In the genomic region with DNA sequence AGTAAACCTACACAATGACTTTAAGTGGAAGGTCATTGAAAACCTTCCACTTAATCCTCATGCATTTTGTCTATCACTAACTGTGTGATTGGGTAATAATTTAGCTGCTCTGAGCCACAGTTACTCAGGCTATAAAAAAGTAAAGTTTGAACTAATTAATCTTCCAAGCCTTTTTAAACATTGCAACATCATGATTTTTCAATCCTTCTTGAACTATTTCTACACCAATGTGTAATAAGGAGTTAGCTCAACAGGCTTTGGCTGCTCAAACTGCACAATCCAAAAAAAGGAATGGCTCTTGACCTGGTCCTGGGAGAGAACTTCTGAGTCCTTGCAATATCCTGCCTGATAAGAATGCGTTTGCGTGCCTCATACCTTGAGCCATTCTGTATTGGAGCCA, we compare ENCODE assay signal across 19 cellular contexts. TPM values are rescaled to one million over a fixed set of nuclear protein-coding genes. Genes with fewer than 3 reads are reported as not detected.
DNase-seq lines count a peak whose midpoint lies in the region; ATAC-seq and TF ChIP-seq lines count a peak whose summit lies in the region.
"Had no signal": no experiment of that assay in that cellular context is flagged by ENCODE, and none has a peak within 500 bp of the region (broad histone marks: within the 10 kb centered on the region; RNA-seq: fewer than 3 reads in every experiment).

No MANE protein-coding gene starts in this region.

- H3K4me3 ChIP-seq in GM23248 (no peak overlapping the region), RWPE2 (ENCODE audit: severe bottlenecking) (no peak overlapping the region), fibroblast of the aortic adventitia (ENCODE audit: low read depth, low read length) (no peak overlapping the region), retinal pigment epithelial cell (ENCODE audit: low read length) (no peak overlapping the region)
- H3K4me3 ChIP-seq: colonic mucosa, MG63, pancreas, skin epidermis had no signal

- no peak overlapping the region for H3K4me2 ChIP-seq in GM23248 (ENCODE audit: unreplicated experiment)

- peaks cover 39% of the 10 kb centered on the region for H3F3A ChIP-seq in GM23248 (ENCODE audit: insufficient read depth)

- in situ Hi-C loops in GM23248 (cut with MboI) = no loop called here

- no peaks in the 10 kb centered on the region for H3K79me2 ChIP-seq in GM23248 (ENCODE audit: insufficient read depth)

- DNase-seq in GM23248 (peak; percentile 63), RWPE2 (ENCODE audit: low spot score) (no peak), fibroblast of the aortic adventitia (ENCODE audit: low read depth) (peak; percentile 65), retinal pigment epithelial cell (ENCODE audit: low read depth) (peak; percentile 11)
- DNase-seq in activated CD8-positive, alpha-beta memory T cell treated with anti-CD3 and anti-CD28 coated beads, Interleukin-2, amount 50 U/mL, for 4 hours = no peak
- no peak for DNase-seq in stimulated activated CD4-positive, alpha-beta T cell treated with anti-CD3 and anti-CD28 coated beads, Interleukin-15, amount 100 ng/mL, for 24 hours
- DNase-seq: activated CD4-positive, alpha-beta T cell treated with anti-CD3 and anti-CD28 coated beads, Interleukin-2, amount 50 U/mL, for 4 hours; BE2C; colonic mucosa; MG63; NCI-H187; pancreas; stimulated activated CD4-positive, alpha-beta T cell treated with anti-CD3 and anti-CD28 coated beads, Interleukin-4, amount 100 ng/mL, for 24 hours; substantia nigra had no signal

- no peaks in the 10 kb centered on the region for H3K27me3 ChIP-seq in GM23248 (replicated peaks; ENCODE audit: insufficient read depth)
- no peaks in the 10 kb centered on the region for H3K27me3 ChIP-seq in RWPE2 (ENCODE audit: insufficient read depth, poor library complexity, severe bottlenecking)
- H3K27me3 ChIP-seq: BE2C, colonic mucosa, MG63, pancreas had no signal

- no peaks in the 10 kb centered on the region for H3K36me3 ChIP-seq in GM23248 (ENCODE audit: low read depth)
- H3K36me3 ChIP-seq in RWPE2 (ENCODE audit: low read depth) = no peaks in the 10 kb centered on the region
- H3K36me3 ChIP-seq: BE2C, colonic mucosa, MG63, pancreas had no signal

- H3K9ac ChIP-seq in GM23248 = no peak overlapping the region

- no peaks in the 10 kb centered on the region for H4K20me1 ChIP-seq in GM23248 (ENCODE audit: insufficient read depth)

- ATAC-seq in RWPE2 (ENCODE audit: low read depth) (peak; percentile 16; the same call in 1 of the 3 replicates), HG03196 (IDR thresholded peaks at IDR 0.05; ENCODE audit: unreplicated experiment) (no peak)
- ATAC-seq: HepG2 had no signal

- H3K9me2 ChIP-seq in GM23248 (ENCODE audit: insufficient read depth) = no peaks in the 10 kb centered on the region

- 68 to 81% methylated on average over 2 of the region's 2 CpGs for WGBS in GM23248 (ENCODE audit: low coverage in 1 of 2, low lambda C conversion rate in 2 of 2, missing lambda C conversion rate in 2 of 2), 2 experiments

- H3K27ac ChIP-seq in GM23248 = no peak overlapping the region
- no peak overlapping the region for H3K27ac ChIP-seq in RWPE2 (ENCODE audit: poor library complexity, severe bottlenecking)
- H3K27ac ChIP-seq: colonic mucosa, pancreas, RWPE1, skin epidermis had no signal

- TF ChIP-seq CTCF in RWPE2 (IDR thresholded peaks at IDR 0.05; ENCODE audit: poor library complexity, severe bottlenecking) = no peak
- TF ChIP-seq CTCF in fibroblast of the aortic adventitia (IDR thresholded peaks at IDR 0.05; ENCODE audit: insufficient read depth, low read length) = no peak
- no peak for TF ChIP-seq CTCF in retinal pigment epithelial cell (conservative IDR thresholded peaks at IDR 0.05; ENCODE audit: low read depth, low read length)

- peaks cover 48% of the 10 kb centered on the region for H3K4me1 ChIP-seq in GM23248 (ENCODE audit: insufficient read depth)
- peaks cover 2% of the 10 kb centered on the region for H3K4me1 ChIP-seq in RWPE2 (ENCODE audit: insufficient read depth, poor library complexity, severe bottlenecking)
- H3K4me1 ChIP-seq: BE2C, colonic mucosa had no signal

- no peak overlapping the region for H2AFZ ChIP-seq in GM23248

- no peaks in the 10 kb centered on the region for H3K9me3 ChIP-seq in GM23248 (ENCODE audit: low read depth)
- no peaks in the 10 kb centered on the region for H3K9me3 ChIP-seq in RWPE2 (ENCODE audit: severe bottlenecking)
- H3K9me3 ChIP-seq: BE2C, colonic mucosa, MG63, pancreas had no signal

RNA-seq across cellular contexts. Expression of a gene that starts 34.8 kb away (rescaled TPM):
- under 0.01 and 0.13 TPM in 2 replicates for total RNA-seq in GM23248 (2014; rRNA removed; shearing (Covaris generic))
- polyA plus RNA-seq in GM23248 (2016; fragmentation: Nextera tagmentation; extraction: Ambion mirVana) = 0.11 TPM in 1 of 2 replicates, not detected in the other
- 0.45 and 5.5 TPM in 2 replicates for total RNA-seq in fibroblast of the aortic adventitia (ENCODE audit: low replicate concordance)
- total RNA-seq: HepG2, NCI-H460 had no signal
- polyA plus RNA-seq: HepG2 had no signal

Comparison
In these comparisons a context has a peak if more than half of its experiments do, and no peak if none do; other contexts are left out.
1. DNase-seq: peak in GM23248 (single experiment), fibroblast of the aortic adventitia (single experiment) and retinal pigment epithelial cell (single experiment); none in RWPE2 (single experiment), activated CD8-positive, alpha-beta memory T cell treated with anti-CD3 and anti-CD28 coated beads, Interleukin-2, amount 50 U/mL, for 4 hours (single experiment) and stimulated activated CD4-positive, alpha-beta T cell treated with anti-CD3 and anti-CD28 coated beads, Interleukin-15, amount 100 ng/mL, for 24 hours (single experiment).